Comparison of ENCODE assay signal across 8 cellular contexts in genomic region chr17:38870259-38871165, GRCh38. TPM values are rescaled to one million over a fixed set of nuclear protein-coding genes. Genes with fewer than 3 reads are reported as not detected.
DNase-seq lines count a peak whose midpoint lies in the region; ATAC-seq and TF ChIP-seq lines count a peak whose summit lies in the region.

No MANE protein-coding gene starts in this region.

- H3K4me1 ChIP-seq in psoas muscle, result peaks cover 29% of the 10 kb centered on the region

- H3K4me3 ChIP-seq in psoas muscle, result peak overlapping the region; percentile 93

- no peaks in the 10 kb centered on the region for H3K27me3 ChIP-seq in psoas muscle (ENCODE audit: insufficient read depth in 3 of 3, low read length in 2 of 3)

- H3K9me3 ChIP-seq in psoas muscle, result no peaks in the 10 kb centered on the region

- CTCF ChIA-PET in GM10248 (lab: Yijun Ruan, JAX), result interaction anchor here (0.6 to 3.0 kb wide), 7 partner anchors 11 to 304 kb away, joined by 3 to 11 read pairs (median 3); no protein-coding TSS in a partner anchor

- peaks cover 66% of the 10 kb centered on the region for H3K4me1 Mint-ChIP-seq in activated naive CD8-positive, alpha-beta T cell treated with anti-CD3 and anti-CD28 coated beads, Interleukin-2, amount 50 U/mL, for 24 hours

- intact Hi-C loops in left cardiac atrium (cut with DNase I), result loop anchor here in 1 of 2 donors (5.0 kb wide), 1 partner anchor 37 kb away; no protein-coding TSS in a partner anchor
- intact Hi-C loops in psoas muscle (cut with DNase I), result loop anchor here in 1 of 2 donors (5.0 kb wide), 1 partner anchor 37 kb away; no protein-coding TSS in a partner anchor

- H3K27me3 Mint-ChIP-seq in activated naive CD8-positive, alpha-beta T cell treated with anti-CD3 and anti-CD28 coated beads, Interleukin-2, amount 50 U/mL, for 24 hours, result peaks cover 6% of the 10 kb centered on the region

- H3K9me3 Mint-ChIP-seq in activated naive CD8-positive, alpha-beta T cell treated with anti-CD3 and anti-CD28 coated beads, Interleukin-2, amount 50 U/mL, for 24 hours, result no peaks in the 10 kb centered on the region

- H3K4me3 Mint-ChIP-seq in activated naive CD8-positive, alpha-beta T cell treated with anti-CD3 and anti-CD28 coated beads, Interleukin-2, amount 50 U/mL, for 24 hours, result peak overlapping the region; percentile 92

- TF ChIP-seq CTCF in GM10248 (IDR thresholded peaks at IDR 0.05; ENCODE audit: control extremely low read depth, extremely low read depth, low read depth, missing control alignments) (no peak), psoas muscle (IDR thresholded peaks at IDR 0.05) (no peak)

- H3K27ac ChIP-seq in psoas muscle, result peak overlapping the region; percentile 85

- peak overlapping the region; percentile 97 for H3K27ac Mint-ChIP-seq in activated naive CD8-positive, alpha-beta T cell treated with anti-CD3 and anti-CD28 coated beads, Interleukin-2, amount 50 U/mL, for 24 hours

- WGBS in psoas muscle, 3 donors, result 1 to 2% (median 2%) methylated on average over 41 to 56 of the region's 56 CpGs

- POLR2A ChIA-PET in GM10248 (lab: Yijun Ruan, JAX), result interaction anchor here (0.6 to 3.6 kb wide), 14 partner anchors 13 to 283 kb away, joined by 3 to 38 read pairs (median 4); partner anchors contain the start of genes PSMB3 and RPL23

- ATAC-seq in activated naive CD8-positive, alpha-beta T cell treated with anti-CD3 and anti-CD28 coated beads, Interleukin-2, amount 50 U/mL, for 24 hours, result peak; percentile 33
- ATAC-seq in left cardiac atrium (peak; percentile 65 to 67), psoas muscle (peak; percentile 32 to 65 (median 42)), HG03378 (IDR thresholded peaks at IDR 0.05; ENCODE audit: unreplicated experiment) (no peak)

- H3K36me3 ChIP-seq in psoas muscle (ENCODE audit: insufficient read depth in 1 of 2, low read depth in 1 of 2), result no peaks in the 10 kb centered on the region

- peaks cover 6% of the 10 kb centered on the region for H3K36me3 Mint-ChIP-seq in activated naive CD8-positive, alpha-beta T cell treated with anti-CD3 and anti-CD28 coated beads, Interleukin-2, amount 50 U/mL, for 24 hours (ENCODE audit: low read depth)

- peak; percentile 81 for DNase-seq in GM10248 (ENCODE audit: extremely low spot score)
- peak; percentile 78 for DNase-seq in HT-29 (ENCODE audit: low spot score)
- DNase-seq in SW480 (ENCODE audit: low spot score), result peak; percentile 62
- DNase-seq in activated naive CD8-positive, alpha-beta T cell treated with anti-CD3 and anti-CD28 coated beads, Interleukin-2, amount 50 U/mL, for 24 hours, result peak; percentile 79
- peak; percentile 80 for DNase-seq in left cardiac atrium
- peak; percentile 76 to 84 for DNase-seq in psoas muscle
- no peak for DNase-seq in NCI-H2029 (lab: John Stamatoyannopoulos, UW)

RNA-seq across cellular contexts. Expression of gene LASP1, which starts 0.7 kb away (rescaled TPM):
- total RNA-seq in HT-29 (2014; rRNA removed; shearing (Covaris generic)), result 266 and 279 TPM in 2 replicates
- total RNA-seq in left cardiac atrium (10 to 100 TPM; 51.8 to 55.0 TPM), psoas muscle (10 to 100 TPM; 14.6 to 20.1 (median 17.2) TPM)
- 10 to 100 TPM in 2 of 3 donors, 1 to 10 TPM in 1; 8.6 to 14.0 (median 10.9) TPM for polyA plus RNA-seq in psoas muscle

RNA-seq across cellular contexts. Expression of gene RPL23, which starts 17.0 kb away (rescaled TPM):
- total RNA-seq in HT-29 (2014; rRNA removed; shearing (Covaris generic)), result 2,011 and 2,221 TPM in 2 replicates
- total RNA-seq in left cardiac atrium (100 to 1,000 TPM; 892 to 925 TPM), psoas muscle (1,000 to 10,000 TPM in 1 of 4 donors, 100 to 1,000 TPM in 3; 816 to 1,006 (median 921) TPM)
- polyA plus RNA-seq in psoas muscle, result 1,000 to 10,000 TPM; 1,675 to 2,332 (median 1,765) TPM

RNA-seq across cellular contexts. Expression of gene CWC25, which starts 45.4 kb away (rescaled TPM):
- total RNA-seq in HT-29 (2014; rRNA removed; shearing (Covaris generic)), result 28.7 and 33.9 TPM in 2 replicates
- total RNA-seq in left cardiac atrium (10 to 100 TPM in 1 of 2 donors, 1 to 10 TPM in 1; 8.5 to 12.1 TPM), psoas muscle (10 to 100 TPM in 3 of 4 donors, 1 to 10 TPM in 1; 9.7 to 21.3 (median 15.3) TPM)
- 10 to 100 TPM; 13.5 to 22.0 (median 15.0) TPM for polyA plus RNA-seq in psoas muscle
